In the genomic region with DNA sequence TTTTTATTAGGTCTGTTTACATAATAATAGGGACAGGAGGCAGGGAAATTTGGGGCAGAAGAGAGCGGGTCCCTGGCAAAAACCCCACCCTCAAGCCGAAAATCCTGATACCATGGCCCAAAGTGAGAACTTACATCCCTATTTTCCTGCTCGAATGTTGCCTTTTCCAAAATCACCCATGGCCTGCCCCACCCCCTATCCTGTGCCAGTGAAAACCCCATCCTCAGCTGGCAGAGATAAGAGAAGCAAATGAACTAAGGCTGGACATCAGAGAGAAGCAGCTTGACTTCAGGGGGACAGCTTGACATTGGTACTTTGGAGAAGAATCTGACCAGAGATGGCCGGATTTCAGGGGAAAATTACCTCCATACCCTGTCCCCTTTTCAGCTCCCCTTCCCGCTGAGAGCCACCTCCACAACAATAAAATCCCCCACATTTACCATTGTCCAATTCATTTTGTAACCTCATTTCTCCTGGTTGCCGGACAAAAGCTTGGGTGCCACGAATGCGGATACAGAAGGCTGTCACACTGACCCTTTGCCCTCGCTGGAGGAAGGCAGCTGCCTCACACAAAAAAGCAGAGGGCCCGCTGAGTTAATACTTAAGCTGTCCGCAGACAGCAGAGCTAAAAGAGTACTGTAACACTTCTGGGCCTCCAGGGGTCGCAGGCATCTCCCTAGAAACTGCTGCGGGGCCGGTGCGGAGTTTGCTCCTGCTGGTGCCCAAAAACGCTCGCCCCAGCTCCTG, we compare ENCODE assay signal across 9 cellular contexts.
A peak's percentile ranks its signal among the peaks of the same experiment; 100 is the strongest.
DNase-seq lines count a peak whose midpoint lies in the region; ATAC-seq, FAIRE-seq and TF ChIP-seq lines count a peak whose summit lies in the region.
"Had no signal": no experiment of that assay in that cellular context is flagged by ENCODE, and none has a peak within 500 bp of the region (broad histone marks: within the 10 kb centered on the region; RNA-seq: fewer than 3 reads in every experiment).

No MANE protein-coding gene starts in this region.

- peak; percentile 60 for DNase-seq in ELR (ENCODE audit: low read depth)
- DNase-seq in LHCN-M2 (ENCODE audit: low read depth): peak; percentile 42
- DNase-seq in choroid plexus epithelial cell (ENCODE audit: low read depth): peak; percentile 74
- DNase-seq in mesenteric fat pad (ENCODE audit: low spot score): peak; percentile 84
- no peak for DNase-seq in T-helper 17 cell
- DNase-seq in RCC 7860 (ENCODE audit: low spot score): no peak
- no peak for DNase-seq in frontal cortex (ENCODE audit: low spot score in 2 of 2)
- DNase-seq in naive thymus-derived CD4-positive, alpha-beta T cell: no peak

- H3K27ac Mint-ChIP-seq in T-helper 17 cell: no peak overlapping the region
- no peak overlapping the region for H3K27ac Mint-ChIP-seq in naive thymus-derived CD4-positive, alpha-beta T cell
- H3K27ac Mint-ChIP-seq: IgD-negative memory B cell had no signal

- H3K9me3 ChIP-seq in T-helper 17 cell (ENCODE audit: control insufficient read depth, low read length, poor library complexity, severe bottlenecking): no peaks in the 10 kb centered on the region
- no peaks in the 10 kb centered on the region for H3K9me3 ChIP-seq in naive thymus-derived CD4-positive, alpha-beta T cell (ENCODE audit: control insufficient read depth in 2 of 3, low read length in 3 of 3)

- no peaks in the 10 kb centered on the region for H3K4me1 Mint-ChIP-seq in T-helper 17 cell
- H3K4me1 Mint-ChIP-seq in naive thymus-derived CD4-positive, alpha-beta T cell: no peaks in the 10 kb centered on the region
- H3K4me1 Mint-ChIP-seq: IgD-negative memory B cell had no signal

- H3K36me3 ChIP-seq in naive thymus-derived CD4-positive, alpha-beta T cell (ENCODE audit: control insufficient read depth in 2 of 3, insufficient read depth in 3 of 3, low read length in 3 of 3): no peaks in the 10 kb centered on the region

- peak overlapping the region; percentile 49 for H3K4me3 ChIP-seq in choroid plexus epithelial cell (ENCODE audit: low read depth, low read length)
- no peak overlapping the region for H3K4me3 ChIP-seq in naive thymus-derived CD4-positive, alpha-beta T cell (ENCODE audit: low read length)

- POLR2A ChIA-PET in naive thymus-derived CD4-positive, alpha-beta T cell (lab: Charles Lee): no interaction called here

- intact Hi-C loops in naive thymus-derived CD4-positive, alpha-beta T cell (cut with micrococcal nuclease): loop anchor here in 1 of 2 donors (1.0 kb wide), 1 partner anchor 261 kb away; no protein-coding TSS in a partner anchor

- peak; percentile 87 for TF ChIP-seq CTCF in choroid plexus epithelial cell (conservative IDR thresholded peaks at IDR 0.05; ENCODE audit: low read depth, low read length)

- CTCF ChIA-PET in naive thymus-derived CD4-positive, alpha-beta T cell (lab: Charles Lee): interaction anchor here (0.8 to 1.3 kb wide), 2 partner anchors 16 to 257 kb away, joined by 3 to 4 read pairs; no protein-coding TSS in a partner anchor

- ATAC-seq in T-helper 17 cell: no peak
- ATAC-seq in naive thymus-derived CD4-positive, alpha-beta T cell: no peak

- no peaks in the 10 kb centered on the region for H3K36me3 Mint-ChIP-seq in T-helper 17 cell (ENCODE audit: low read depth)
- no peaks in the 10 kb centered on the region for H3K36me3 Mint-ChIP-seq in naive thymus-derived CD4-positive, alpha-beta T cell
- H3K36me3 Mint-ChIP-seq: IgD-negative memory B cell had no signal

- H3K4me3 Mint-ChIP-seq in T-helper 17 cell: no peak overlapping the region
- no peak overlapping the region for H3K4me3 Mint-ChIP-seq in naive thymus-derived CD4-positive, alpha-beta T cell
- H3K4me3 Mint-ChIP-seq: IgD-negative memory B cell had no signal

- peaks cover 27% of the 10 kb centered on the region for H3K27me3 Mint-ChIP-seq in T-helper 17 cell
- H3K27me3 Mint-ChIP-seq in naive thymus-derived CD4-positive, alpha-beta T cell: peaks cover 4 to 25% (median 20%) of the 10 kb centered on the region in 5 donors
- H3K27me3 Mint-ChIP-seq: IgD-negative memory B cell had no signal

- H3K4me1 ChIP-seq in naive thymus-derived CD4-positive, alpha-beta T cell (ENCODE audit: control insufficient read depth in 2 of 2, insufficient read depth in 2 of 2, low read length in 2 of 2): no peaks in the 10 kb centered on the region

- H3K27ac ChIP-seq in naive thymus-derived CD4-positive, alpha-beta T cell (ENCODE audit: low read depth, low read length): no peak overlapping the region

- H3K27me3 ChIP-seq in naive thymus-derived CD4-positive, alpha-beta T cell (ENCODE audit: control insufficient read depth in 2 of 2, insufficient read depth in 2 of 2, low read length in 2 of 2): no peaks in the 10 kb centered on the region

- peaks cover 0 to 2% (median 0%) of the 10 kb centered on the region in 11 donors for H3K9me3 Mint-ChIP-seq in naive thymus-derived CD4-positive, alpha-beta T cell
- H3K9me3 Mint-ChIP-seq: IgD-negative memory B cell had no signal

- no peak for FAIRE-seq in RCC 7860 (lab: Jason Lieb, UNC)
- FAIRE-seq in frontal cortex (lab: Jason Lieb, UNC): no peak

Comparison
In these comparisons a context has a peak if more than half of its experiments do, and no peak if none do; other contexts are left out.
1. DNase-seq: peak in ELR (single experiment), LHCN-M2 (single experiment), choroid plexus epithelial cell (single experiment) and mesenteric fat pad (single experiment); none in T-helper 17 cell (0 of 3), RCC 7860 (single experiment), frontal cortex (0 of 2) and naive thymus-derived CD4-positive, alpha-beta T cell (0 of 9).